8 cellular contexts compared by ENCODE assay signal in the genomic region with DNA sequence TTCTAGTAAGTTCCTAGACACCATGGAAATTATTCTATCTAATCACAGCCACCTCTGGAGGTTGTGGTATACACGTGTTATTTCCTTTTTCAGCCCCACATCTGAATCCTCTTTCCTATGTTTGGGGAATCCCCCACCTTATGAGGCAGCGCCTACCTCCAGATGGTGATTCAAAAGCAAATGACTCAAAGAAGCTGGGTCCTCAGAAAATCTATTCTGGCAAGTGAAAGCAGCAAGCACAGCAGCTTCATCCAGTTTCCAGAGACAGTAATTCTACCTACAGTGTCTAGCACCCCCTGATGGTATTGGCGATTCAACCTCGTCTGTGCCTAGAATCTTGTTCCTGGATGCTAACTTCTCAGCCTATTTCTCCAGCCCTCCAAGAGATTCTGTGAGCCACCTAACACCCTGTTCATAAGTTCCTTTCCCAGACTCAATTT. TPM values are rescaled to one million over a fixed set of nuclear protein-coding genes. Genes with fewer than 3 reads are reported as not detected.
DNase-seq lines count a peak whose midpoint lies in the region; ATAC-seq, FAIRE-seq and TF ChIP-seq lines count a peak whose summit lies in the region.

No MANE protein-coding gene starts in this region.

- CTCF ChIA-PET in GM12878 (lab: Yijun Ruan, JAX), result interaction anchor here (0.7 to 3.8 kb wide), 40 partner anchors 8 to 397 kb away, joined by 3 to 30 read pairs (median 5); partner anchors contain the start of gene PDCL

- in situ Hi-C loops in GM12878 (cut with MboI), result loop anchor here (5.0 kb wide), 1 partner anchor 48 kb away; no protein-coding TSS in a partner anchor

- H3K9me3 ChIP-seq in GM12878 (replicated peaks; ENCODE audit: control insufficient read depth, insufficient read depth, low read length) (no peaks in the 10 kb centered on the region; the same call in 2 of the 3 replicates), left lung (no peaks in the 10 kb centered on the region)

- DNase-seq in EH (ENCODE audit: low read depth) (peak; percentile 62), T-helper 9 cell (peak; percentile 1), GM12878 (ENCODE audit: low read depth, low spot score) (peak; percentile 81), left lung (no peak), NCI-H1436 (lab: John Stamatoyannopoulos, UW) (no peak)
- peak; percentile 18 to 54 for DNase-seq in stimulated activated CD8-positive, alpha-beta memory T cell treated with anti-CD3 and anti-CD28 coated beads, Interleukin-15, amount 100 ng/mL, for 4 hours (ENCODE audit: low read depth in 2 of 2)

- no peaks in the 10 kb centered on the region for H4K20me1 ChIP-seq in GM12878 (ENCODE audit: control insufficient read depth, insufficient read depth)

- H3K27me3 ChIP-seq in GM12878 (replicated peaks in 1 of 2; ENCODE audit: control insufficient read depth in 2 of 2, insufficient read depth in 2 of 2, low read length in 1 of 2) (no peaks in the 10 kb centered on the region), left lung (no peaks in the 10 kb centered on the region)

- H2AFZ ChIP-seq in GM12878 (ENCODE audit: control insufficient read depth, low read depth, low read length), result no peak overlapping the region

- WGBS in GM12878 (ENCODE audit: insufficient coverage, insufficient replicate concordance, low lambda C conversion rate, missing lambda C conversion rate), result 0% methylated on average over 4 of the region's 4 CpGs

- ATAC-seq in GM19455 (IDR thresholded peaks at IDR 0.05; ENCODE audit: unreplicated experiment), result peak; percentile 91
- ATAC-seq in HG03469 (IDR thresholded peaks at IDR 0.05; ENCODE audit: unreplicated experiment), result peak; percentile 85
- peak; percentile 98 for ATAC-seq in GM12878
- ATAC-seq in left lung, result peak; percentile 79

- peak; percentile 85 for TF ChIP-seq RAD21 in GM12878 (IDR thresholded peaks at IDR 0.05; ENCODE audit: insufficient read depth, low read depth, low read length)

- H3K4me1 ChIP-seq in GM12878 (ENCODE audit: control insufficient read depth, insufficient read depth, low read length), result peaks cover 27% of the 10 kb centered on the region
- H3K4me1 ChIP-seq in left lung, result no peaks in the 10 kb centered on the region

- peaks cover 42% of the 10 kb centered on the region for H3K79me2 ChIP-seq in GM12878 (ENCODE audit: control insufficient read depth, insufficient read depth, low read length)

- SMC1A ChIA-PET in GM12878 (lab: Charles Lee; ENCODE audit: uncharacterized antibody, unreplicated experiment), result interaction anchor here (0.8 to 6.2 kb wide), 34 partner anchors 8 to 223 kb away, joined by 3 to 36 read pairs (median 4); no protein-coding TSS in a partner anchor

- TF ChIP-seq CTCF in GM12878 (IDR thresholded peaks at IDR 0.05 in 2 of 3, conservative IDR thresholded peaks at IDR 0.05 in 1 of 3; ENCODE audit: control insufficient read depth in 2 of 3, extremely low read depth in 1 of 3, insufficient read depth in 1 of 3, low read depth in 3 of 3, low read length in 3 of 3) (peak; percentile 57 to 78 (median 73)), left lung (IDR thresholded peaks at IDR 0.05) (peak in 1 of 2 donors; percentile 40)

- peak; percentile 99 for FAIRE-seq in GM12878 (lab: Jason Lieb, UNC)

- RAD21 ChIA-PET in GM12878 (lab: Charles Lee; ENCODE audit: unreplicated experiment), result interaction anchor here (0.7 to 3.8 kb wide), 26 partner anchors 9 to 235 kb away, joined by 3 to 29 read pairs (median 4); no protein-coding TSS in a partner anchor

- no TSS peak for BruUV-seq in GM12878 (replicated peaks; lab: Mats Ljungman, UMichigan)

- no peak for TF ChIP-seq EP300 in GM12878 (IDR thresholded peaks at IDR 0.05; ENCODE audit: borderline replicate concordance in 1 of 2, control insufficient read depth in 1 of 2, low read depth in 2 of 2, low read length in 2 of 2)

- intact Hi-C loops in GM12878 (cut with micrococcal nuclease; ENCODE audit: unreplicated experiment) (loop anchor here (5.0 kb wide), 2 partner anchors 53 to 143 kb away; no protein-coding TSS in a partner anchor), left lung (cut with DNase I) (no loop called here)

- POLR2A ChIA-PET in GM12878 (lab: Charles Lee), result interaction anchor here (0.6 to 1.3 kb wide), 4 partner anchors 9 to 145 kb away, joined by 3 to 5 read pairs (median 4); no protein-coding TSS in a partner anchor

- peak overlapping the region; percentile 35; the same call in 1 of the 2 replicates for H3K9ac ChIP-seq in GM12878 (ENCODE audit: control insufficient read depth, insufficient read depth, low read length)

- no peaks in the 10 kb centered on the region; a peak in 1 of 4 replicates for H3K36me3 ChIP-seq in GM12878 (ENCODE audit: control insufficient read depth in 2 of 2, insufficient read depth in 2 of 2, low read length in 1 of 2)
- no peaks in the 10 kb centered on the region for H3K36me3 ChIP-seq in left lung

- TF ChIP-seq POLR2A in GM12878 (IDR thresholded peaks at IDR 0.05; ENCODE audit: low read depth, low read length), result no peak

- H3K4me2 ChIP-seq in GM12878 (ENCODE audit: control insufficient read depth, insufficient read depth), result peak overlapping the region; percentile 45

- H3K4me3 ChIP-seq in GM12878 (no peak overlapping the region), left lung (no peak overlapping the region)

- H3K27ac ChIP-seq in GM12878 (ENCODE audit: control insufficient read depth, insufficient read depth), result peak overlapping the region; percentile 71
- no peak overlapping the region for H3K27ac ChIP-seq in left lung

TF ChIP-seq in GM12878, 131 proteins besides CTCF, POLR2A, EP300 and RAD21 (continues in another document):
- TF ChIP-seq IKZF2 (IDR thresholded peaks at IDR 0.05) (peak in 1 of 2 experiments; percentile 53; a peak in 2 of 4 replicates), RUNX3 (IDR thresholded peaks at IDR 0.05; ENCODE audit: low read length) (peak; percentile 62), ASH2L (IDR thresholded peaks at IDR 0.05; ENCODE audit: borderline replicate concordance, low read depth) (no peak), ZNF24 (IDR thresholded peaks at IDR 0.05) (no peak), BACH1 (IDR thresholded peaks at IDR 0.05; ENCODE audit: borderline replicate concordance) (no peak), FOXM1 (IDR thresholded peaks at IDR 0.05; ENCODE audit: low read depth, low read length) (peak; percentile 70; the same call in 1 of the 2 replicates), ZBED1 (IDR thresholded peaks at IDR 0.05; ENCODE audit: borderline replicate concordance) (0 out of 2 replicates have a peak, but pooled peaks have one; percentile 38), CREM (IDR thresholded peaks at IDR 0.05; ENCODE audit: low read depth) (peak; percentile 46; the same call in 1 of the 2 replicates), ZNF274 (IDR thresholded peaks at IDR 0.05; ENCODE audit: insufficient read depth, insufficient read length) (no peak), CEBPB (IDR thresholded peaks at IDR 0.05; ENCODE audit: borderline replicate concordance in 1 of 2, low read depth in 2 of 2, low read length in 2 of 2) (no peak), RBBP5 (conservative IDR thresholded peaks at IDR 0.05) (no peak), YY1 (IDR thresholded peaks at IDR 0.05; ENCODE audit: low read depth, low read length) (peak; percentile 40; the same call in 1 of the 2 replicates), ETV6 (conservative IDR thresholded peaks at IDR 0.05 in 1 of 2, IDR thresholded peaks at IDR 0.05 in 1 of 2; ENCODE audit: borderline replicate concordance in 1 of 2, low read depth in 1 of 2) (0 out of 4 replicates have a peak, but pooled peaks of 1 of the 2 experiments have one; percentile 38), RB1 (IDR thresholded peaks at IDR 0.05; ENCODE audit: borderline replicate concordance) (no peak), SMC3 (IDR thresholded peaks at IDR 0.05; ENCODE audit: borderline replicate concordance, low read length) (peak; percentile 40; the same call in 1 of the 2 replicates), SPI1 (IDR thresholded peaks at IDR 0.05; ENCODE audit: borderline replicate concordance, insufficient read depth, low read depth, low read length) (no peak), GABPA (IDR thresholded peaks at IDR 0.05; ENCODE audit: low read depth) (no peak), EED (IDR thresholded peaks at IDR 0.05; ENCODE audit: low read depth) (peak; percentile 68)
- TF ChIP-seq, protein P1, sequence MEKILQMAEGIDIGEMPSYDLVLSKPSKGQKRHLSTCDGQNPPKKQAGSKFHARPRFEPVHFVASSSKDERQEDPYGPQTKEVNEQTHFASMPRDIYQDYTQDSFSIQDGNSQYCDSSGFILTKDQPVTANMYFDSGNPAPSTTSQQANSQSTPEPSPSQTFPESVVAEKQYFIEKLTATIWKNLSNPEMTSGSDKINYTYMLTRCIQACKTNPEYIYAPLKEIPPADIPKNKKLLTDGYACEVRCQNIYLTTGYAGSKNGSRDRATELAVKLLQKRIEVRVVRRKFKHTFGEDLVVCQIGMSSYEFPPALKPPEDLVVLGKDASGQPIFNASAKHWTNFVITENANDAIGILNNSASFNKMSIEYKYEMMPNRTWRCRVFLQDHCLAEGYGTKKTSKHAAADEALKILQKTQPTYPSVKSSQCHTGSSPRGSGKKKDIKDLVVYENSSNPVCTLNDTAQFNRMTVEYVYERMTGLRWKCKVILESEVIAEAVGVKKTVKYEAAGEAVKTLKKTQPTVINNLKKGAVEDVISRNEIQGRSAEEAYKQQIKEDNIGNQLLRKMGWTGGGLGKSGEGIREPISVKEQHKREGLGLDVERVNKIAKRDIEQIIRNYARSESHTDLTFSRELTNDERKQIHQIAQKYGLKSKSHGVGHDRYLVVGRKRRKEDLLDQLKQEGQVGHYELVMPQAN (conservative IDR thresholded peaks at IDR 0.05), result no peak

RNA-seq across cellular contexts. Expression of gene STRBP, which starts 43.0 kb away (rescaled TPM):
- 96.6 and 97.9 TPM in 2 replicates for total RNA-seq in GM12878 (2013; cell fraction: nucleolus; rRNA removed)
- total RNA-seq in GM12878 (2014; rRNA removed), result 60.5 and 67.8 TPM in 2 replicates
- total RNA-seq in GM12878 (2014; rRNA removed; fragmentation: Illumina TruSeq; extraction: Trizol), result 89.2 and 89.8 TPM in 2 replicates
- total RNA-seq in GM12878 (2021), result 80.8 and 89.4 TPM in 2 replicates
- polyA plus RNA-seq in GM12878 (2011; ENCODE audit: low read depth), result 41.4 TPM
- polyA plus RNA-seq in GM12878 (2011; rRNA removed), result 54.1 and 71.2 TPM in 2 replicates
- polyA plus RNA-seq in GM12878 (2011; cell fraction: cytosol; rRNA removed), result 20.4 and 23.0 TPM in 2 replicates
- 41.7 and 50.3 TPM in 2 replicates for polyA plus RNA-seq in GM12878 (2011; cell fraction: nucleus; rRNA removed)
- 72.4 and 91.2 TPM in 2 replicates for polyA plus RNA-seq in GM12878 (2012)
- 80.4 and 89.4 TPM in 2 replicates for polyA plus RNA-seq in GM12878 (2014; fragmentation: Illumina TruSeq; extraction: Trizol)
- polyA plus RNA-seq in GM12878 (2014; fragmentation: Nextera tagmentation; extraction: Ambion mirVana), result 10 to 100 TPM; 31.0 to 50.1 TPM
- 55.2 and 62.4 TPM in 2 replicates for polyA plus RNA-seq in GM12878 (2014; rRNA removed)
- 10 to 100 TPM; 95.0 to 96.8 TPM for polyA plus RNA-seq in GM12878 (2016; fragmentation: Nextera tagmentation; extraction: Ambion mirVana)
- polyA minus RNA-seq in GM12878 (2011; rRNA and poly(A)+ RNA removed), result 30.3 and 38.5 TPM in 2 replicates
- 20.2 and 22.0 TPM in 2 replicates for polyA minus RNA-seq in GM12878 (2011; cell fraction: cytosol; rRNA and poly(A)+ RNA removed)
- polyA minus RNA-seq in GM12878 (2011; cell fraction: nucleus; rRNA and poly(A)+ RNA removed), result 27.6 and 58.4 TPM in 2 replicates
- total RNA-seq in left lung, result 10 to 100 TPM; 16.5 to 19.5 TPM

Comparison
In these comparisons a context has a peak if more than half of its experiments do, and no peak if none do; other contexts are left out.
1. DNase-seq: peak in EH (single experiment), T-helper 9 cell (single experiment), GM12878 (single experiment) and stimulated activated CD8-positive, alpha-beta memory T cell treated with anti-CD3 and anti-CD28 coated beads, Interleukin-15, amount 100 ng/mL, for 4 hours (2 of 2); none in left lung (0 of 2) and NCI-H1436 (single experiment).
2. Peak in every context shown above with its lines, with median percentiles within 50 percentile points of each other: ATAC-seq.